Comparison of ENCODE assay signal across 16 cellular contexts in the genomic region with DNA sequence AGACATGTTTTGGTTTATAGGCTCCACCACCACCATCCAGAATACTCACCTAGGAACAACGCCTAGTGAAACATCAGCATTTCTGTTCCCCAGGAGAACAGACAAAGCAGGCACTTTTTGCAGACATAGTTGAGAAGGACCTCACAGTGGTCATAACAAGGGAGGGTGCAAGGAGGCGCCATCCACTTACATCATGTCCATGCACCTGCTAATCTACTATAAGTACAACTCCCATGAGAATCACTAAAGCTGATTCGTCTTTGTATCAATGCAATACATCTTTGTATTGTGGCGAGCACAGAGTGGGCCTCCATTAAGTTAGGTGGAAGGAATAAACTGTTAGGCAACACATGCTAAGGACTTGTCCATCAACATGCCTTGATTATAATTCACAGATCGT.
DNase-seq lines count a peak whose midpoint lies in the region; ATAC-seq, FAIRE-seq and TF ChIP-seq lines count a peak whose summit lies in the region.
"Had no signal": no experiment of that assay in that cellular context is flagged by ENCODE, and none has a peak within 500 bp of the region (broad histone marks: within the 10 kb centered on the region; RNA-seq: fewer than 3 reads in every experiment).

No MANE protein-coding gene starts in this region.

- POLR2A ChIA-PET in GM12878 (lab: Charles Lee) = no interaction called here

- no peak overlapping the region for H3K27ac ChIP-seq in GM12878 (ENCODE audit: control insufficient read depth, insufficient read depth)
- H3K27ac ChIP-seq in foreskin keratinocyte = no peak overlapping the region
- no peak overlapping the region for H3K27ac ChIP-seq in upper lobe of right lung
- H3K27ac ChIP-seq: A549; BLaER1 treated with 17β-estradiol and CSF1 and Interleukin-3, amounts not matched to agents 10 nM and 100 nM; PC-9 had no signal

- intact Hi-C loops in GM12878 (cut with micrococcal nuclease; ENCODE audit: unreplicated experiment) (no loop called here), upper lobe of right lung (cut with DNase I) (no loop called here)

- H3K9ac ChIP-seq in GM12878 (ENCODE audit: control insufficient read depth, insufficient read depth, low read length) = no peak overlapping the region
- H3K9ac ChIP-seq: BLaER1 treated with 17β-estradiol and CSF1 and Interleukin-3, amounts not matched to agents 10 nM and 100 nM had no signal

- RAD21 ChIA-PET in GM12878 (lab: Charles Lee; ENCODE audit: unreplicated experiment) = interaction anchor here (1.6 to 2.4 kb wide), 3 partner anchors 48 to 205 kb away, joined by 3 to 8 read pairs (median 5); no protein-coding TSS in a partner anchor

- peak; percentile 6 for DNase-seq in NCI-H748 (lab: John Stamatoyannopoulos, UW; ENCODE audit: unreplicated experiment)
- no peak for DNase-seq in NCI-H748 treated with DMSO at 0.1 percent for 48 hours (lab: John Stamatoyannopoulos, UW)
- DNase-seq in NB4 (ENCODE audit: low read depth) = peak; percentile 11
- DNase-seq in GM12878 (ENCODE audit: low read depth, low spot score) = no peak
- DNase-seq in retinal pigment epithelial cell (ENCODE audit: low read depth) = no peak
- no peak for DNase-seq in foreskin keratinocyte
- no peak for DNase-seq in upper lobe of right lung
- no peak for DNase-seq in DMS 273 (lab: John Stamatoyannopoulos, UW; ENCODE audit: unreplicated experiment)
- DNase-seq: GF-D8, MV-4-11, NCI-H1417 treated with DMSO at 0.1 percent for 48 hours, NCI-H526, PC-9 had no signal

- WGBS in GM12878 (ENCODE audit: insufficient coverage, insufficient replicate concordance, low lambda C conversion rate, missing lambda C conversion rate) = 37% methylated on average over 5 of the region's 5 CpGs

- H3K4me1 ChIP-seq in GM12878 (ENCODE audit: control insufficient read depth, insufficient read depth, low read length) (no peaks in the 10 kb centered on the region), foreskin keratinocyte (no peaks in the 10 kb centered on the region), upper lobe of right lung (peaks cover 4% of the 10 kb centered on the region)

- BruUV-seq in GM12878 (replicated peaks; lab: Mats Ljungman, UMichigan) = no TSS peak

- peak; percentile 26; the same call in 1 of the 2 replicates for TF ChIP-seq RAD21 in GM12878 (IDR thresholded peaks at IDR 0.05; ENCODE audit: insufficient read depth, low read depth, low read length)

- H3K4me3 ChIP-seq in NB4 (ENCODE audit: low read depth, low read length) (no peak overlapping the region), GM12878 (no peak overlapping the region), retinal pigment epithelial cell (ENCODE audit: low read length) (no peak overlapping the region), upper lobe of right lung (no peak overlapping the region)
- H3K4me3 ChIP-seq: A549; BLaER1 treated with 17β-estradiol and CSF1 and Interleukin-3, amounts not matched to agents 10 nM and 100 nM; PC-9 had no signal

- no peaks in the 10 kb centered on the region for H3K79me2 ChIP-seq in GM12878 (ENCODE audit: control insufficient read depth, insufficient read depth, low read length)

- H3K27me3 ChIP-seq in GM12878 (replicated peaks in 1 of 2; ENCODE audit: control insufficient read depth in 2 of 2, insufficient read depth in 2 of 2, low read length in 1 of 2) (no peaks in the 10 kb centered on the region), foreskin keratinocyte (no peaks in the 10 kb centered on the region), upper lobe of right lung (no peaks in the 10 kb centered on the region)

- peaks cover 2% of the 10 kb centered on the region; the same call in 1 of the 2 replicates for H4K20me1 ChIP-seq in GM12878 (ENCODE audit: control insufficient read depth, insufficient read depth)

- FAIRE-seq in GM12878 (lab: Jason Lieb, UNC) = no peak
- FAIRE-seq: A549, H54 had no signal

- H3K9me3 ChIP-seq in GM12878 (replicated peaks; ENCODE audit: control insufficient read depth, insufficient read depth, low read length) (no peaks in the 10 kb centered on the region), upper lobe of right lung (no peaks in the 10 kb centered on the region)
- H3K9me3 ChIP-seq: A549; BLaER1 treated with 17β-estradiol and CSF1 and Interleukin-3, amounts not matched to agents 10 nM and 100 nM had no signal

- ATAC-seq in GM12878 (no peak), foreskin keratinocyte (no peak), upper lobe of right lung (no peak)

- CTCF ChIA-PET in GM12878 (lab: Yijun Ruan, JAX) = interaction anchor here (0.7 to 5.2 kb wide), 7 partner anchors 14 to 262 kb away, joined by 3 to 42 read pairs (median 7); no protein-coding TSS in a partner anchor

- H3K36me3 ChIP-seq in GM12878 (ENCODE audit: control insufficient read depth in 2 of 2, insufficient read depth in 2 of 2, low read length in 1 of 2) (no peaks in the 10 kb centered on the region), upper lobe of right lung (no peaks in the 10 kb centered on the region)
- H3K36me3 ChIP-seq: BLaER1 treated with 17β-estradiol and CSF1 and Interleukin-3, amounts not matched to agents 10 nM and 100 nM had no signal

- no peak for TF ChIP-seq EP300 in GM12878 (IDR thresholded peaks at IDR 0.05; ENCODE audit: borderline replicate concordance in 1 of 2, control insufficient read depth in 1 of 2, low read depth in 2 of 2, low read length in 2 of 2)

- H2AFZ ChIP-seq in GM12878 (ENCODE audit: control insufficient read depth, low read depth, low read length) = no peak overlapping the region
- H2AFZ ChIP-seq: PC-9 had no signal

- H3K4me2 ChIP-seq in GM12878 (ENCODE audit: control insufficient read depth, insufficient read depth) = no peak overlapping the region
- H3K4me2 ChIP-seq: A549; BLaER1 treated with 17β-estradiol and CSF1 and Interleukin-3, amounts not matched to agents 10 nM and 100 nM; PC-9 had no signal

- TF ChIP-seq POLR2A in NB4 (IDR thresholded peaks at IDR 0.05; ENCODE audit: extremely low read depth, insufficient read length) (no peak), GM12878 (IDR thresholded peaks at IDR 0.05; ENCODE audit: low read depth, low read length) (no peak)

- in situ Hi-C loops in GM12878 (cut with MboI) = no loop called here

- SMC1A ChIA-PET in GM12878 (lab: Charles Lee; ENCODE audit: uncharacterized antibody, unreplicated experiment) = interaction anchor here (0.9 to 4.1 kb wide), 6 partner anchors 39 to 284 kb away, joined by 3 to 14 read pairs (median 4); no protein-coding TSS in a partner anchor

- TF ChIP-seq CTCF in NB4 (IDR thresholded peaks at IDR 0.05; ENCODE audit: low read depth, low read length) = no peak
- no peak; a peak in 1 of 6 replicates for TF ChIP-seq CTCF in GM12878 (IDR thresholded peaks at IDR 0.05 in 2 of 3, conservative IDR thresholded peaks at IDR 0.05 in 1 of 3; ENCODE audit: control insufficient read depth in 2 of 3, extremely low read depth in 1 of 3, insufficient read depth in 1 of 3, low read depth in 3 of 3, low read length in 3 of 3)
- TF ChIP-seq CTCF in retinal pigment epithelial cell (conservative IDR thresholded peaks at IDR 0.05; ENCODE audit: low read depth, low read length) = peak; percentile 12
- no peak for TF ChIP-seq CTCF in foreskin keratinocyte (conservative IDR thresholded peaks at IDR 0.05)
- TF ChIP-seq CTCF in upper lobe of right lung (IDR thresholded peaks at IDR 0.05) = no peak

TF ChIP-seq in GM12878, 131 proteins besides CTCF, POLR2A, EP300 and RAD21:
- TF ChIP-seq POU2F2 (IDR thresholded peaks at IDR 0.05; ENCODE audit: borderline replicate concordance, low read depth, low read length) (no peak), ZNF207 (IDR thresholded peaks at IDR 0.05; ENCODE audit: borderline replicate concordance) (no peak), WRNIP1 (IDR thresholded peaks at IDR 0.05; ENCODE audit: borderline replicate concordance, low read depth, low read length) (no peak), FOXM1 (IDR thresholded peaks at IDR 0.05; ENCODE audit: low read depth, low read length) (no peak), JUND (IDR thresholded peaks at IDR 0.05; ENCODE audit: low read depth, low read length) (no peak), SRF (IDR thresholded peaks at IDR 0.05; ENCODE audit: low read depth in 2 of 2, low read length in 2 of 2) (no peak)
- TF ChIP-seq, protein P1, sequence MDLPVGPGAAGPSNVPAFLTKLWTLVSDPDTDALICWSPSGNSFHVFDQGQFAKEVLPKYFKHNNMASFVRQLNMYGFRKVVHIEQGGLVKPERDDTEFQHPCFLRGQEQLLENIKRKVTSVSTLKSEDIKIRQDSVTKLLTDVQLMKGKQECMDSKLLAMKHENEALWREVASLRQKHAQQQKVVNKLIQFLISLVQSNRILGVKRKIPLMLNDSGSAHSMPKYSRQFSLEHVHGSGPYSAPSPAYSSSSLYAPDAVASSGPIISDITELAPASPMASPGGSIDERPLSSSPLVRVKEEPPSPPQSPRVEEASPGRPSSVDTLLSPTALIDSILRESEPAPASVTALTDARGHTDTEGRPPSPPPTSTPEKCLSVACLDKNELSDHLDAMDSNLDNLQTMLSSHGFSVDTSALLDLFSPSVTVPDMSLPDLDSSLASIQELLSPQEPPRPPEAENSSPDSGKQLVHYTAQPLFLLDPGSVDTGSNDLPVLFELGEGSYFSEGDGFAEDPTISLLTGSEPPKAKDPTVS (IDR thresholded peaks at IDR 0.05; ENCODE audit: low read depth, low read length) = no peak
TF ChIP-seq in GM12878: peak in this region for 0.

Comparison
In these comparisons a context has a peak if more than half of its experiments do, and no peak if none do; other contexts are left out.
1. DNase-seq: peak in NCI-H748 (single experiment) and NB4 (single experiment); none in NCI-H748 treated with DMSO at 0.1 percent for 48 hours (single experiment), GM12878 (single experiment), retinal pigment epithelial cell (single experiment), foreskin keratinocyte (0 of 2), upper lobe of right lung (single experiment) and DMS 273 (single experiment).